ENCODE assay signal across 23 cellular contexts in the genomic region with DNA sequence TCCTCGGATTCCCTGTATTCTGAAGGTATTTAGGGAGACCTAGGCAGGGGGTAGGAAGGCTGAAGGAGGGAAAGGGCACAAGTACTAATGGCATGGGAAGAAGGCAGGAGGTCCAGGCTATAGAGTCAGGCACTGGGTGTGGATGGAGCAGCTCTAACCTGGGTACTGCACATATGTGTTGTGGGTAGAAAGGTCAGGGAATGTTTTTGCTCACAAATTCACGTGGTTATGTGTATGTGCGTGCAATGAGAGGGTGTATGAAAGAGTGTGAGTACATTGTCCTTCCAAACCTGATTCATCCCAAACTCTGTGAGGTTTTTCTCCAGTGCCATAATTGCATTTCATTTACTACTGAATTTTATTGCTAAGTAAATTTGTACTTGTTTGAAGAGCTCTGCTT. TPM values are rescaled to one million over a fixed set of nuclear protein-coding genes. Genes with fewer than 3 reads are reported as not detected.
DNase-seq lines count a peak whose midpoint lies in the region; ATAC-seq and TF ChIP-seq lines count a peak whose summit lies in the region.
"Had no signal": no experiment of that assay in that cellular context is flagged by ENCODE, and none has a peak within 500 bp of the region (broad histone marks: within the 10 kb centered on the region; RNA-seq: fewer than 3 reads in every experiment).

No MANE protein-coding gene starts in this region.

- DNase-seq in cardiac muscle cell (ENCODE audit: low read depth in 1 of 2, low spot score in 1 of 2) (no peak), left ventricle myocardium superior (no peak), osteoblast (ENCODE audit: insufficient read length, low spot score, missing footprints) (peak; percentile 11), cerebellar cortex (ENCODE audit: low spot score) (no peak)
- DNase-seq: 8988T; ACHN; AML-193; BE2C; CD4-positive, alpha-beta T cell; CD8-positive, alpha-beta memory T cell; DMS 273 treated with DMSO at 0.1 percent for 48 hours; DMS79; EL; GDM1; GOT3; HFFc6 had no signal

- TF ChIP-seq CTCF in cardiac muscle cell (IDR thresholded peaks at IDR 0.05; ENCODE audit: low read depth, low read length) (no peak), osteoblast (IDR thresholded peaks at IDR 0.05; ENCODE audit: extremely low read depth, low read depth, low read length) (no peak)

- no peak for ATAC-seq in left ventricle myocardium superior
- peak; percentile 26 for ATAC-seq in activated T-helper 17 cell treated with anti-CD3 and anti-CD28 coated beads, Interleukin-2, amount 50 U/mL, for 72 hours (replicated peaks)
- ATAC-seq in GM18502 (IDR thresholded peaks at IDR 0.05; ENCODE audit: poor library complexity, unreplicated experiment): no peak
- ATAC-seq: A549, GM12878 had no signal

- peaks cover 5% of the 10 kb centered on the region for H3K4me1 Mint-ChIP-seq in activated T-helper 17 cell treated with anti-CD3 and anti-CD28 coated beads, Interleukin-2, amount 50 U/mL, for 72 hours
- H3K4me1 Mint-ChIP-seq: CD14-positive monocyte; CD8-positive, alpha-beta memory T cell had no signal

- H3K36me3 ChIP-seq in cardiac muscle cell (no peaks in the 10 kb centered on the region), osteoblast (ENCODE audit: insufficient read depth, low read length) (peaks cover 15% of the 10 kb centered on the region)
- H3K36me3 ChIP-seq: BE2C had no signal

- intact Hi-C loops in left ventricle myocardium superior (cut with micrococcal nuclease): no loop called here

- no peaks in the 10 kb centered on the region for H3K79me2 ChIP-seq in osteoblast (ENCODE audit: insufficient read depth, low read length)

- H3K4me3 ChIP-seq in cardiac muscle cell: no peak overlapping the region
- no peak overlapping the region for H3K4me3 ChIP-seq in osteoblast (ENCODE audit: insufficient read depth, low read length)
- H3K4me3 ChIP-seq: A549; BLaER1 treated with 17β-estradiol and CSF1 and Interleukin-3, amounts not matched to agents 10 nM and 100 nM; GM12878; HAP-1 had no signal

- H3K4me1 ChIP-seq in cardiac muscle cell (ENCODE audit: low read depth) (peaks cover 7% of the 10 kb centered on the region), osteoblast (ENCODE audit: insufficient read depth, low read length) (peaks cover 6% of the 10 kb centered on the region)
- H3K4me1 ChIP-seq: BE2C; BLaER1 treated with 17β-estradiol and CSF1 and Interleukin-3, amounts not matched to agents 10 nM and 100 nM; HAP-1 had no signal

- no peak overlapping the region for H3K27ac Mint-ChIP-seq in activated T-helper 17 cell treated with anti-CD3 and anti-CD28 coated beads, Interleukin-2, amount 50 U/mL, for 72 hours
- H3K27ac Mint-ChIP-seq: CD4-positive, alpha-beta T cell; CD8-positive, alpha-beta memory T cell; HFFc6 had no signal

- no peaks in the 10 kb centered on the region for H3K27me3 ChIP-seq in cardiac muscle cell
- no peaks in the 10 kb centered on the region for H3K27me3 ChIP-seq in osteoblast (ENCODE audit: insufficient read depth, low read length)
- H3K27me3 ChIP-seq: BE2C; BLaER1 treated with 17β-estradiol and CSF1 and Interleukin-3, amounts not matched to agents 10 nM and 100 nM had no signal

- no peaks in the 10 kb centered on the region for H3K27me3 Mint-ChIP-seq in activated T-helper 17 cell treated with anti-CD3 and anti-CD28 coated beads, Interleukin-2, amount 50 U/mL, for 72 hours
- H3K27me3 Mint-ChIP-seq: CD4-positive, alpha-beta T cell; CD8-positive, alpha-beta memory T cell had no signal

- H2AFZ ChIP-seq in osteoblast (ENCODE audit: low read length): no peak overlapping the region

- no peaks in the 10 kb centered on the region for H4K20me1 ChIP-seq in osteoblast (ENCODE audit: insufficient read depth, low read length)
- H4K20me1 ChIP-seq: BLaER1 treated with 17β-estradiol and CSF1 and Interleukin-3, amounts not matched to agents 10 nM and 100 nM had no signal

- H3K4me3 Mint-ChIP-seq in activated T-helper 17 cell treated with anti-CD3 and anti-CD28 coated beads, Interleukin-2, amount 50 U/mL, for 72 hours: no peak overlapping the region
- H3K4me3 Mint-ChIP-seq: CD14-positive monocyte; CD4-positive, alpha-beta T cell; CD8-positive, alpha-beta memory T cell; HFFc6 had no signal

- H3K4me2 ChIP-seq in osteoblast (ENCODE audit: insufficient read depth, low read length): no peak overlapping the region
- H3K4me2 ChIP-seq: A549; BLaER1 treated with 17β-estradiol and CSF1 and Interleukin-3, amounts not matched to agents 10 nM and 100 nM had no signal

- no peaks in the 10 kb centered on the region for H3K9me3 ChIP-seq in cardiac muscle cell (ENCODE audit: low read depth)
- no peaks in the 10 kb centered on the region for H3K9me3 ChIP-seq in osteoblast (ENCODE audit: low read depth, low read length)
- H3K9me3 ChIP-seq: A549, BE2C, HAP-1 had no signal

- H3K27ac ChIP-seq in cardiac muscle cell (peak overlapping the region; percentile 36), osteoblast (ENCODE audit: low read depth, low read length) (no peak overlapping the region)
- H3K27ac ChIP-seq: A549; BLaER1 treated with 17β-estradiol and CSF1 and Interleukin-3, amounts not matched to agents 10 nM and 100 nM had no signal

- H3K36me3 Mint-ChIP-seq in activated T-helper 17 cell treated with anti-CD3 and anti-CD28 coated beads, Interleukin-2, amount 50 U/mL, for 72 hours (ENCODE audit: low read depth): peaks cover 74% of the 10 kb centered on the region

- H3K9me3 Mint-ChIP-seq in activated T-helper 17 cell treated with anti-CD3 and anti-CD28 coated beads, Interleukin-2, amount 50 U/mL, for 72 hours: no peaks in the 10 kb centered on the region
- H3K9me3 Mint-ChIP-seq: CD4-positive, alpha-beta T cell; CD8-positive, alpha-beta memory T cell; HFFc6 had no signal

RNA-seq across cellular contexts. Expression of gene DNHD1, which starts 23.2 kb away (rescaled TPM):
- total RNA-seq in cardiac muscle cell (9.2 and 24.5 TPM in 2 replicates), left ventricle myocardium superior (5.5 TPM), osteoblast (9.0 and 9.4 TPM in 2 replicates)
- polyA plus RNA-seq in cardiac muscle cell: 8.8 and 10.5 TPM in 2 replicates
- 10 to 100 TPM; 25.2 to 39.3 TPM for total RNA-seq in activated T-helper 17 cell treated with anti-CD3 and anti-CD28 coated beads, Interleukin-2, amount 50 U/mL, for 72 hours

RNA-seq across cellular contexts. Expression of gene TIMM10B, which starts 39.0 kb away (rescaled TPM):
- total RNA-seq in cardiac muscle cell (33.7 and 62.0 TPM in 2 replicates), left ventricle myocardium superior (17.9 TPM), osteoblast (52.7 and 55.4 TPM in 2 replicates)
- polyA plus RNA-seq in cardiac muscle cell: 39.0 and 46.2 TPM in 2 replicates
- 10 to 100 TPM; 42.7 to 43.7 TPM for total RNA-seq in activated T-helper 17 cell treated with anti-CD3 and anti-CD28 coated beads, Interleukin-2, amount 50 U/mL, for 72 hours

RNA-seq across cellular contexts. Expression of gene ARFIP2, which starts 39.1 kb away (rescaled TPM):
- total RNA-seq in cardiac muscle cell: 52.7 and 56.7 TPM in 2 replicates
- polyA plus RNA-seq in cardiac muscle cell: 60.1 and 68.9 TPM in 2 replicates
- 15.2 TPM for total RNA-seq in left ventricle myocardium superior
- 10 to 100 TPM; 44.0 to 48.8 TPM for total RNA-seq in activated T-helper 17 cell treated with anti-CD3 and anti-CD28 coated beads, Interleukin-2, amount 50 U/mL, for 72 hours
- total RNA-seq in osteoblast: 74.3 and 79.3 TPM in 2 replicates

RNA-seq across cellular contexts. Expression of gene TRIM3, which starts 46.5 kb away (rescaled TPM):
- total RNA-seq in cardiac muscle cell (25.3 and 27.5 TPM in 2 replicates), left ventricle myocardium superior (14.4 TPM), osteoblast (25.3 and 36.2 TPM in 2 replicates)
- 21.5 and 21.9 TPM in 2 replicates for polyA plus RNA-seq in cardiac muscle cell
- total RNA-seq in activated T-helper 17 cell treated with anti-CD3 and anti-CD28 coated beads, Interleukin-2, amount 50 U/mL, for 72 hours: 10 to 100 TPM in 1 of 2 donors, 1 to 10 TPM in 1; 7.0 to 10.7 TPM
